ENCODE assay signal across 8 cellular contexts in genomic region chr10:113854019-113854756, GRCh38. TPM values are rescaled to one million over a fixed set of nuclear protein-coding genes. Genes with fewer than 3 reads are reported as not detected.
DNase-seq lines count a peak whose midpoint lies in the region; ATAC-seq and TF ChIP-seq lines count a peak whose summit lies in the region.

Gene DCLRE1A (minus strand): TSS chr10:113854082. CDS start chr10:113853182, 900 bp downstream.
A gene with protein sequence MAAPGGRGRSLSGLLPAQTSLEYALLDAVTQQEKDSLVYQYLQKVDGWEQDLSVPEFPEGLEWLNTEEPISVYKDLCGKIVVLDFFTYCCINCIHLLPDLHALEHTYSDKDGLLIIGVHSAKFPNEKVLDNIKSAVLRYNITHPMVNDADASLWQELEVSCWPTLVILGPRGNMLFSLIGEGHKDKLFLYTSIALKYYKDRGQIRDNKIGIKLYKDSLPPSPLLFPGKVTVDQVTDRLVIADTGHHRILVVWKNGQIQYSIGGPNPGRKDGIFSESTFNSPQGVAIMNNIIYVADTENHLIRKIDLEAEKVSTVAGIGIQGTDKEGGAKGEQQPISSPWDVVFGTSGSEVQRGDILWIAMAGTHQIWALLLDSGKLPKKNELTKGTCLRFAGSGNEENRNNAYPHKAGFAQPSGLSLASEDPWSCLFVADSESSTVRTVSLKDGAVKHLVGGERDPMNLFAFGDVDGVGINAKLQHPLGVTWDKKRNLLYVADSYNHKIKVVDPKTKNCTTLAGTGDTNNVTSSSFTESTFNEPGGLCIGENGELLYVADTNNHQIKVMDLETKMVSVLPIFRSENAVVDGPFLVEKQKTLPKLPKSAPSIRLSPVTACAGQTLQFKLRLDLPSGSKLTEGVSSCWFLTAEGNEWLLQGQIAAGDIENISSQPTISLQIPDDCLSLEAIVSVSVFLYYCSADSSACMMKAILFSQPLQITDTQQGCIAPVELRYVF (plus strand): TSS chr10:113854661. CDS start chr10:113854873, 212 bp downstream.

- peaks cover 5 to 17% (median 5%) of the 10 kb centered on the region in 3 donors for H3K27me3 Mint-ChIP-seq in immature natural killer cell (ENCODE audit: low read depth in 3 of 3)

- peaks cover 45 to 71% of the 10 kb centered on the region in 2 donors for H3K4me1 Mint-ChIP-seq in immature natural killer cell

- H3K4me3 Mint-ChIP-seq in immature natural killer cell, result peak within 1 kb of the TSS; percentile 97 to 100 (median 99)

- H3K79me2 ChIP-seq in mammary epithelial cell (ENCODE audit: insufficient read depth, low read length) (peaks cover 39% of the 10 kb centered on the region), smooth muscle cell (ENCODE audit: low read depth) (peaks cover 37% of the 10 kb centered on the region)

- CTCF ChIA-PET in mammary epithelial cell (lab: Charles Lee; ENCODE audit: low non-redundant PET), result no interaction called here

- peaks cover 2 to 13% (median 4%) of the 10 kb centered on the region in 3 donors for H3K36me3 Mint-ChIP-seq in immature natural killer cell

- intact Hi-C loops in mammary epithelial cell (cut with micrococcal nuclease), result loop anchor here (2.0 to 10.0 kb wide), 3 partner anchors 177 to 249 kb away; partner anchors contain the start of gene CASP7

- peaks cover 16% of the 10 kb centered on the region for H3K4me1 ChIP-seq in mammary epithelial cell (ENCODE audit: insufficient read depth, low read length)
- peaks cover 28% of the 10 kb centered on the region for H3K4me1 ChIP-seq in smooth muscle cell (ENCODE audit: low read depth)

- H3K4me3 ChIP-seq in WI38 (ENCODE audit: low read depth, low read length) (peak within 1 kb of the TSS; percentile 78), mammary epithelial cell (replicated peaks in 1 of 3; ENCODE audit: insufficient read depth in 1 of 3, low read depth in 2 of 3, low read length in 3 of 3) (peak within 1 kb of the TSS; percentile 90 to 95 (median 91)), smooth muscle cell (peak within 1 kb of the TSS; percentile 98)

- no peaks in the 10 kb centered on the region for H3K27me3 ChIP-seq in mammary epithelial cell (ENCODE audit: insufficient read depth, low read length)
- H3K27me3 ChIP-seq in smooth muscle cell (ENCODE audit: low read depth), result no peaks in the 10 kb centered on the region

- ATAC-seq in HG03025 (IDR thresholded peaks at IDR 0.05; ENCODE audit: low FRiP score, unreplicated experiment), result peak; percentile 40

- WGBS in mammary epithelial cell (ENCODE audit: low coverage, missing lambda C conversion rate), result 2% methylated on average over 34 of the region's 39 CpGs
- WGBS in smooth muscle cell (ENCODE audit: low lambda C conversion rate), result under 1% methylated on average over 39 of the region's 39 CpGs

- TSS peak; percentile 33 for BruUV-seq in mammary epithelial cell (replicated peaks; lab: Mats Ljungman, UMichigan)

- peak within 1 kb of the TSS; percentile 93 for H3K9ac ChIP-seq in mammary epithelial cell (ENCODE audit: insufficient read depth, low read length)
- peak within 1 kb of the TSS; percentile 90 for H3K9ac ChIP-seq in smooth muscle cell (ENCODE audit: low read depth)

- H3K9me3 ChIP-seq in mammary epithelial cell (replicated peaks; ENCODE audit: insufficient read depth, low read length) (no peaks in the 10 kb centered on the region), smooth muscle cell (replicated peaks; ENCODE audit: low read depth) (no peaks in the 10 kb centered on the region)

- no peaks in the 10 kb centered on the region for H3K9me3 Mint-ChIP-seq in immature natural killer cell

- dilution Hi-C loops in mammary epithelial cell (cut with HindIII; ENCODE audit: low sequenced_read_pairs), result no loop called here

- H3F3A ChIP-seq in smooth muscle cell (ENCODE audit: low read depth), result no peaks in the 10 kb centered on the region

- DNase-seq in NCI-H1694 treated with DMSO at 0.1 percent for 48 hours (lab: John Stamatoyannopoulos, UW) (peak; percentile 27), NCI-H1694 (lab: John Stamatoyannopoulos, UW) (no peak), NCI-H2196 (lab: John Stamatoyannopoulos, UW; ENCODE audit: unreplicated experiment) (peak; percentile 68), mammary epithelial cell (peak; percentile 78), immature natural killer cell (peak; percentile 59 to 74 (median 69)), smooth muscle cell (lab: John Stamatoyannopoulos, UW; ENCODE audit: unreplicated experiment) (peak; percentile 60)

- in situ Hi-C loops in mammary epithelial cell (cut with MboI; ENCODE audit: low sequenced_read_pairs in 2 of 2), result no loop called here

- peak within 1 kb of the TSS; percentile 86 for H3K4me2 ChIP-seq in mammary epithelial cell (ENCODE audit: insufficient read depth, low read depth, low read length)
- peak within 1 kb of the TSS; percentile 95 for H3K4me2 ChIP-seq in smooth muscle cell

- H3K27ac ChIP-seq in mammary epithelial cell (ENCODE audit: insufficient read depth, low read depth, low read length) (peak within 1 kb of the TSS; percentile 89), smooth muscle cell (ENCODE audit: low read depth) (peak within 1 kb of the TSS; percentile 76)

- H4K20me1 ChIP-seq in mammary epithelial cell (ENCODE audit: insufficient read depth, low read length) (no peaks in the 10 kb centered on the region), smooth muscle cell (ENCODE audit: low read depth) (no peaks in the 10 kb centered on the region)

- TF ChIP-seq CTCF in WI38 (IDR thresholded peaks at IDR 0.05; ENCODE audit: low read depth, low read length), result no peak
- no peak for TF ChIP-seq CTCF in mammary epithelial cell (conservative IDR thresholded peaks at IDR 0.05 in 1 of 2, IDR thresholded peaks at IDR 0.05 in 1 of 2; ENCODE audit: extremely low read depth in 1 of 2, insufficient read depth in 1 of 2, low read depth in 1 of 2, low read length in 2 of 2)
- TF ChIP-seq CTCF in smooth muscle cell (IDR thresholded peaks at IDR 0.05; ENCODE audit: borderline replicate concordance, insufficient read depth, poor library complexity, severe bottlenecking), result no peak

- peak within 1 kb of the TSS; percentile 92 to 99 (median 96) for H3K27ac Mint-ChIP-seq in immature natural killer cell

- H2AFZ ChIP-seq in mammary epithelial cell (ENCODE audit: low read depth, low read length) (peak within 1 kb of the TSS; percentile 99), smooth muscle cell (ENCODE audit: low read depth) (peak within 1 kb of the TSS; percentile 100)

- H3K36me3 ChIP-seq in mammary epithelial cell (ENCODE audit: insufficient read depth, low read length) (no peaks in the 10 kb centered on the region), smooth muscle cell (ENCODE audit: low read depth) (no peaks in the 10 kb centered on the region)

RNA-seq across cellular contexts. Expression of gene DCLRE1A, which starts in this region (rescaled TPM):
- total RNA-seq in mammary epithelial cell (1 to 10 TPM; 6.5 TPM), smooth muscle cell (3.8 and 5.4 TPM in 2 replicates)
- polyA plus RNA-seq in mammary epithelial cell (3.0 TPM), immature natural killer cell (1 to 10 TPM; 4.3 to 7.1 (median 4.4) TPM), smooth muscle cell (1.2 and 2.4 TPM in 2 replicates)
- 2.3 TPM for polyA minus RNA-seq in mammary epithelial cell

RNA-seq across cellular contexts. Expression of the second gene that starts in this region (rescaled TPM):
- total RNA-seq in mammary epithelial cell (10 to 100 TPM; 17.5 to 29.7 TPM), smooth muscle cell (14.4 and 27.7 TPM in 2 replicates)
- polyA plus RNA-seq in mammary epithelial cell (5.7 TPM), immature natural killer cell (10 to 100 TPM in 2 of 3 donors, 1 to 10 TPM in 1; 8.9 to 11.3 (median 10.2) TPM), smooth muscle cell (3.9 and 5.1 TPM in 2 replicates)
- polyA minus RNA-seq in mammary epithelial cell, result 15.6 TPM
